Comparison of ENCODE assay signal across 19 cellular contexts in genomic region chr6:18254793-18255192, GRCh38. TPM values are rescaled to one million over a fixed set of nuclear protein-coding genes. Genes with fewer than 3 reads are reported as not detected.
A peak's percentile ranks its signal among the peaks of the same experiment; 100 is the strongest.
DNase-seq lines count a peak whose midpoint lies in the region; ATAC-seq and TF ChIP-seq lines count a peak whose summit lies in the region.
"Had no signal": no experiment of that assay in that cellular context is flagged by ENCODE, and none has a peak within 500 bp of the region (broad histone marks: within the 10 kb centered on the region; RNA-seq: fewer than 3 reads in every experiment).

No MANE protein-coding gene starts in this region.

- H3K27ac ChIP-seq in CD4-positive, CD25-positive, alpha-beta regulatory T cell (ENCODE audit: insufficient read depth, low read length, poor library complexity, severe bottlenecking), result no peak overlapping the region
- H3K27ac ChIP-seq in MM.1S (ENCODE audit: low read length), result no peak overlapping the region
- H3K27ac ChIP-seq: SJSA1 had no signal

- TF ChIP-seq CTCF in HFFc6 (IDR thresholded peaks at IDR 0.05) (no peak), endothelial cell (IDR thresholded peaks at IDR 0.05; ENCODE audit: unreplicated experiment) (no peak), MM.1S (IDR thresholded peaks at IDR 0.05; ENCODE audit: low read length) (no peak)

- H3K4me1 ChIP-seq in CD4-positive, CD25-positive, alpha-beta regulatory T cell (ENCODE audit: control insufficient read depth, insufficient read depth, low read length, poor library complexity, severe bottlenecking), result peaks cover 3% of the 10 kb centered on the region
- H3K4me1 ChIP-seq in MM.1S (ENCODE audit: low read length), result no peaks in the 10 kb centered on the region

- H3K4me3 Mint-ChIP-seq in CD4-positive, CD25-positive, alpha-beta regulatory T cell, result no peak overlapping the region
- H3K4me3 Mint-ChIP-seq in HFFc6, result no peak overlapping the region
- peak overlapping the region; percentile 15 for H3K4me3 Mint-ChIP-seq in endothelial cell (ENCODE audit: unreplicated experiment)

- H3K27ac Mint-ChIP-seq in CD4-positive, CD25-positive, alpha-beta regulatory T cell, result peak overlapping the region in 2 of 3 donors; percentile 23 to 34
- H3K27ac Mint-ChIP-seq in HFFc6 (0 out of 2 replicates have a peak overlapping the region, but pooled peaks have one; percentile 5), endothelial cell (ENCODE audit: unreplicated experiment) (no peak overlapping the region)

- no peak overlapping the region for H3K4me2 ChIP-seq in MM.1S (ENCODE audit: low read depth, low read length)

- no peaks in the 10 kb centered on the region for H3K27me3 Mint-ChIP-seq in CD4-positive, CD25-positive, alpha-beta regulatory T cell
- H3K27me3 Mint-ChIP-seq in HFFc6 (ENCODE audit: insufficient read depth) (no peaks in the 10 kb centered on the region; the same call in 1 of the 2 replicates), endothelial cell (ENCODE audit: unreplicated experiment) (peaks cover 3% of the 10 kb centered on the region)

- H4K20me1 ChIP-seq in MM.1S (ENCODE audit: insufficient read depth, low read length), result peaks cover 5% of the 10 kb centered on the region; the same call in 1 of the 2 replicates

- H2AFZ ChIP-seq in MM.1S (ENCODE audit: low read length), result no peak overlapping the region

- no peak for ATAC-seq in CD4-positive, CD25-positive, alpha-beta regulatory T cell (ENCODE audit: low read depth in 2 of 2)
- ATAC-seq in SK-N-SH treated with all-trans-retinoic acid at 6 μM for 48 hours, result peak; percentile 61

- no peak overlapping the region for H3K4me3 ChIP-seq in CD4-positive, CD25-positive, alpha-beta regulatory T cell (ENCODE audit: low read depth, low read length)
- no peak overlapping the region for H3K4me3 ChIP-seq in MM.1S (ENCODE audit: low read length)
- H3K4me3 ChIP-seq: SJSA1 had no signal

- no peaks in the 10 kb centered on the region for H3F3A ChIP-seq in MM.1S (ENCODE audit: insufficient read depth, low read length)

- H3K36me3 ChIP-seq in CD4-positive, CD25-positive, alpha-beta regulatory T cell (ENCODE audit: control insufficient read depth, insufficient read depth, low read length), result peaks cover 66% of the 10 kb centered on the region
- H3K36me3 ChIP-seq in MM.1S (replicated peaks; ENCODE audit: insufficient read depth, low read length), result peaks cover under 1% of the 10 kb centered on the region; the same call in 1 of the 2 replicates

- no peaks in the 10 kb centered on the region for H3K27me3 ChIP-seq in CD4-positive, CD25-positive, alpha-beta regulatory T cell (ENCODE audit: control insufficient read depth, insufficient read depth, low read length)
- no peaks in the 10 kb centered on the region for H3K27me3 ChIP-seq in MM.1S (replicated peaks; ENCODE audit: insufficient read depth, low read length)
- H3K27me3 ChIP-seq: SJSA1 had no signal

- H3K36me3 Mint-ChIP-seq in CD4-positive, CD25-positive, alpha-beta regulatory T cell, result peaks cover 32% of the 10 kb centered on the region
- H3K36me3 Mint-ChIP-seq in HFFc6 (ENCODE audit: low read depth), result peaks cover 33% of the 10 kb centered on the region
- H3K36me3 Mint-ChIP-seq in endothelial cell (ENCODE audit: low read depth, unreplicated experiment), result peaks cover 17% of the 10 kb centered on the region

- no peak for DNase-seq in CD4-positive, CD25-positive, alpha-beta regulatory T cell
- no peak for DNase-seq in HFFc6
- no peak for DNase-seq in endothelial cell (ENCODE audit: low spot score)
- DNase-seq in middle frontal gyrus (ENCODE audit: extremely low spot score, low spot score), result no peak
- no peak for DNase-seq in MM.1S
- no peak for DNase-seq in NCI-H2196 treated with DMSO at 0.1 percent for 48 hours (lab: John Stamatoyannopoulos, UW; ENCODE audit: unreplicated experiment)
- DNase-seq: ACHN, C1 segment of cervical spinal cord, DMS79, Kasumi-1, NCI-H1105 treated with DMSO at 0.1 percent for 48 hours, NCI-H187, NCI-H2107, NCI-H226, NCI-H524, NCI-H82, SW 1271 had no signal

- H3K4me1 Mint-ChIP-seq in CD4-positive, CD25-positive, alpha-beta regulatory T cell, result peaks cover 26 to 31% (median 30%) of the 10 kb centered on the region in 4 donors
- H3K4me1 Mint-ChIP-seq in HFFc6 (ENCODE audit: low read depth), result peaks cover 29% of the 10 kb centered on the region
- H3K4me1 Mint-ChIP-seq in endothelial cell (ENCODE audit: unreplicated experiment), result no peaks in the 10 kb centered on the region

- H3K9ac ChIP-seq in MM.1S (ENCODE audit: low read length), result no peak overlapping the region

- no peaks in the 10 kb centered on the region for H3K9me2 ChIP-seq in MM.1S (replicated peaks; ENCODE audit: insufficient read depth, low read length)

- H3K9me3 Mint-ChIP-seq in CD4-positive, CD25-positive, alpha-beta regulatory T cell, result no peaks in the 10 kb centered on the region
- H3K9me3 Mint-ChIP-seq in HFFc6 (no peaks in the 10 kb centered on the region), endothelial cell (ENCODE audit: unreplicated experiment) (no peaks in the 10 kb centered on the region)

- H3K79me2 ChIP-seq in MM.1S (ENCODE audit: low read length), result peaks cover 48% of the 10 kb centered on the region

- H3K9me3 ChIP-seq in CD4-positive, CD25-positive, alpha-beta regulatory T cell (ENCODE audit: control insufficient read depth in 2 of 2, low read length in 2 of 2), result no peaks in the 10 kb centered on the region
- no peaks in the 10 kb centered on the region for H3K9me3 ChIP-seq in MM.1S (replicated peaks; ENCODE audit: insufficient read depth, low read length)
- H3K9me3 ChIP-seq: SJSA1 had no signal

TF ChIP-seq in SK-N-SH treated with all-trans-retinoic acid at 6 μM for 48 hours, 23 proteins besides CTCF, POLR2A, EP300 and RAD21:
- TF ChIP-seq POU6F1 (CRISPR knock-in tag; IDR thresholded peaks at IDR 0.05; ENCODE audit: borderline replicate concordance, low read depth) (no peak), ZC3H10 (CRISPR knock-in tag; IDR thresholded peaks at IDR 0.05) (no peak), CSRNP3 (CRISPR knock-in tag; IDR thresholded peaks at IDR 0.05) (no peak), SNAI2 (CRISPR knock-in tag; IDR thresholded peaks at IDR 0.05) (no peak), GLIS3 (CRISPR knock-in tag; IDR thresholded peaks at IDR 0.05) (no peak), ZNF565 (CRISPR knock-in tag; conservative IDR thresholded peaks at IDR 0.05; ENCODE audit: low read depth) (no peak), RARB (CRISPR knock-in tag; IDR thresholded peaks at IDR 0.05) (no peak)
TF ChIP-seq in SK-N-SH treated with all-trans-retinoic acid at 6 μM for 48 hours: peak in this region for 0.

RNA-seq across cellular contexts. Expression of gene DEK, which starts 9.5 kb away (rescaled TPM):
- total RNA-seq in CD4-positive, CD25-positive, alpha-beta regulatory T cell, result 75.3 TPM
- polyA plus RNA-seq in CD4-positive, CD25-positive, alpha-beta regulatory T cell, result 10 to 100 TPM; 34.9 to 73.1 (median 66.9) TPM
- 100 to 1,000 TPM in 5 of 6 experiments, 10 to 100 TPM in 1; 76.7 to 144 (median 132) TPM for total RNA-seq in HFFc6 (2021; fragmentation: NEBNext Ultra II Directional; extraction: Animal tissue kit (Norgen Biotek cat#: 25700))
- 61.2 TPM for total RNA-seq in endothelial cell (ENCODE audit: unreplicated experiment)
